In the genomic region with DNA sequence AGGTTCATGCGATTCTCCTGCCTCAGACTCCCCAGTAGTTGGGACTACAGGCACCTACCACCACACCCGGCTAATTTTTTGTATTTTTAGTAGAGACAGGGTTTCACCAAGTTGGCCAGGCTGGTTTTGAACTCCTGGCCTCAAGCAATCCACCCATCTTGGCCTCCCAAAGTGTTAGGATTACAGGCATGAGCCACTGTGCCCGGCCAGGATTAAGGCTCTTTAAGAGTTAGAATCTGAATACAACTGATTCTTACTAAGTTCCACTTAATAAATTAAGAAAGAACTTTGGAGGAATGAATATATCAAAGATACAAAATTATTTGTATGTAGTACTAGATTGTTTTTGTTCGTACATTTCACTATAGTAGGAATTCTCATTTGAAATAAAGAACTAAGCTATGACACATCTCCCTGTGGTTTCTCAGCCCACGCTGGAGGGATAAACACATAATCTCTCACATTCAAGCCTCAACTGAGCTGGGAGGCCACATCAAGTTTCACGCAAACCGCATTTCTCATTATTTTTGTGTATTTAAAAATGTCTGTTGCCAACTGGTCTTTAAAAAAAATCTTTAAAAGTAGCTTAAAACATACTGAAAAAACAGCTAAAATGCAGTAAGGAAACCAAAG, we compare ENCODE assay signal across 10 cellular contexts. TPM values are rescaled to one million over a fixed set of nuclear protein-coding genes. Genes with fewer than 3 reads are reported as not detected.
DNase-seq lines count a peak whose midpoint lies in the region; ATAC-seq, FAIRE-seq and TF ChIP-seq lines count a peak whose summit lies in the region.
"Had no signal": no experiment of that assay in that cellular context is flagged by ENCODE, and none has a peak within 500 bp of the region (broad histone marks: within the 10 kb centered on the region; RNA-seq: fewer than 3 reads in every experiment).

No MANE protein-coding gene starts in this region.

- no peaks in the 10 kb centered on the region for H3K9me3 ChIP-seq in mucosa of descending colon

- DNase-seq in activated naive CD4-positive, alpha-beta T cell treated with Interleukin-2 at 50 U/mL for 16 hours = peak; percentile 68
- no peak for DNase-seq in activated naive CD4-positive, alpha-beta T cell (lab: John Stamatoyannopoulos, UW)
- DNase-seq in activated T-cell treated with anti-CD3 and anti-CD28 coated beads, Interleukin-2, amount 50 U/mL, for 24 hours = peak; percentile 50
- DNase-seq in mucosa of descending colon = peak in 1 of 3 donors; percentile 24
- peak; percentile 46 for DNase-seq in urothelium cell line (ENCODE audit: low spot score)
- DNase-seq in NCI-H1930 (lab: John Stamatoyannopoulos, UW) = no peak
- no peak for DNase-seq in RKO (ENCODE audit: low spot score)
- no peak for DNase-seq in DMS79 treated with DMSO at 0.1 percent for 48 hours (lab: John Stamatoyannopoulos, UW)

- H3K4me1 Mint-ChIP-seq in activated T-cell treated with anti-CD3 and anti-CD28 coated beads, Interleukin-2, amount 50 U/mL, for 24 hours (ENCODE audit: low read depth) = peaks cover 67% of the 10 kb centered on the region

- H3K36me3 Mint-ChIP-seq in activated T-cell treated with anti-CD3 and anti-CD28 coated beads, Interleukin-2, amount 50 U/mL, for 24 hours (ENCODE audit: low read depth) = peaks cover 45% of the 10 kb centered on the region

- ATAC-seq in mucosa of descending colon = peak; percentile 25

- no peak overlapping the region for H3K4me3 ChIP-seq in mucosa of descending colon
- H3K4me3 ChIP-seq: cardiac muscle cell had no signal

- H3K36me3 ChIP-seq in mucosa of descending colon (ENCODE audit: low read depth) = no peaks in the 10 kb centered on the region
- H3K36me3 ChIP-seq: cardiac muscle cell had no signal

- intact Hi-C loops in mucosa of descending colon (cut with DNase I, micrococcal nuclease) = loop anchor here in 1 of 2 donors (10.0 kb wide), 1 partner anchor 124 kb away; no protein-coding TSS in a partner anchor

- H3K4me3 Mint-ChIP-seq in activated T-cell treated with anti-CD3 and anti-CD28 coated beads, Interleukin-2, amount 50 U/mL, for 24 hours = peak overlapping the region; percentile 53

- no peaks in the 10 kb centered on the region for H3K27me3 Mint-ChIP-seq in activated T-cell treated with anti-CD3 and anti-CD28 coated beads, Interleukin-2, amount 50 U/mL, for 24 hours

- H3K4me1 ChIP-seq in mucosa of descending colon (ENCODE audit: low read depth) = no peaks in the 10 kb centered on the region
- H3K4me1 ChIP-seq: parathyroid adenoma had no signal

- FAIRE-seq in urothelium cell line (lab: Jason Lieb, UNC) = no peak

- TF ChIP-seq CTCF in mucosa of descending colon (IDR thresholded peaks at IDR 0.05) = no peak

- no peaks in the 10 kb centered on the region for H3K9me3 Mint-ChIP-seq in activated T-cell treated with anti-CD3 and anti-CD28 coated beads, Interleukin-2, amount 50 U/mL, for 24 hours

- H3K27ac Mint-ChIP-seq in activated T-cell treated with anti-CD3 and anti-CD28 coated beads, Interleukin-2, amount 50 U/mL, for 24 hours = no peak overlapping the region

RNA-seq across cellular contexts. Expression of gene DTNBP1, which starts 34.2 kb away (rescaled TPM):
- total RNA-seq in mucosa of descending colon = 10 to 100 TPM; 19.6 to 31.8 (median 25.0) TPM

Comparison
In these comparisons a context has a peak if more than half of its experiments do, and no peak if none do; other contexts are left out.
1. DNase-seq: peak in activated naive CD4-positive, alpha-beta T cell treated with Interleukin-2 at 50 U/mL for 16 hours (single experiment), activated T-cell treated with anti-CD3 and anti-CD28 coated beads, Interleukin-2, amount 50 U/mL, for 24 hours (single experiment) and urothelium cell line (single experiment); none in activated naive CD4-positive, alpha-beta T cell (0 of 4), NCI-H1930 (0 of 2), RKO (single experiment) and DMS79 treated with DMSO at 0.1 percent for 48 hours (single experiment).